ENCODE assay signal across 8 cellular contexts in genomic region chr10:114879541-114880158, GRCh38. TPM values are rescaled to one million over a fixed set of nuclear protein-coding genes. Genes with fewer than 3 reads are reported as not detected.
A peak's percentile ranks its signal among the peaks of the same experiment; 100 is the strongest.
DNase-seq lines count a peak whose midpoint lies in the region; ATAC-seq and TF ChIP-seq lines count a peak whose summit lies in the region.

No MANE protein-coding gene starts in this region.

- no peaks in the 10 kb centered on the region for H3K9me3 ChIP-seq in Karpas-422 (ENCODE audit: low read length)

- peak; percentile 74 for ATAC-seq in GM21717 (IDR thresholded peaks at IDR 0.05; ENCODE audit: unreplicated experiment)
- peak; percentile 64 for ATAC-seq in activated CD8-positive, alpha-beta T cell treated with anti-CD3 and anti-CD28 coated beads for 36 hours

- no peaks in the 10 kb centered on the region for H3K79me2 ChIP-seq in Karpas-422 (ENCODE audit: low read length)

- no peak overlapping the region for H3K4me3 ChIP-seq in Karpas-422 (ENCODE audit: low read length)

- no peaks in the 10 kb centered on the region for H3K36me3 ChIP-seq in Karpas-422 (ENCODE audit: insufficient read depth, low read length)

- no peaks in the 10 kb centered on the region for H3K36me3 Mint-ChIP-seq in activated CD8-positive, alpha-beta T cell treated with anti-CD3 and anti-CD28 coated beads for 36 hours (ENCODE audit: low read depth)

- no peaks in the 10 kb centered on the region for H3K9me2 ChIP-seq in Karpas-422 (replicated peaks; ENCODE audit: insufficient read depth, low read length)

- H3K27ac ChIP-seq in Karpas-422 (ENCODE audit: low read length): no peak overlapping the region

- intact Hi-C loops in activated CD8-positive, alpha-beta T cell treated with anti-CD3 and anti-CD28 coated beads for 36 hours (cut with micrococcal nuclease): no loop called here

- TF ChIP-seq CTCF in activated CD8-positive, alpha-beta T cell treated with anti-CD3 and anti-CD28 coated beads for 36 hours (IDR thresholded peaks at IDR 0.05): peak; percentile 69

- DNase-seq in DMS 273 (lab: John Stamatoyannopoulos, UW; ENCODE audit: unreplicated experiment): peak; percentile 36
- DNase-seq in DMS 273 treated with DMSO at 0.1 percent for 48 hours (lab: John Stamatoyannopoulos, UW): no peak
- DNase-seq in Karpas-422: peak; percentile 53
- peak; percentile 71 for DNase-seq in activated CD8-positive, alpha-beta T cell treated with anti-CD3 and anti-CD28 coated beads for 36 hours
- DNase-seq in foreskin melanocyte: peak; percentile 55
- DNase-seq in stimulated activated CD4-positive, alpha-beta T cell treated with anti-CD3 and anti-CD28 coated beads, Interleukin-2, amount 100 ng/mL, for 24 hours: peak; percentile 34 to 50
- DNase-seq in HuH-7.5 (ENCODE audit: low spot score): no peak

- no peak overlapping the region for H3K27ac Mint-ChIP-seq in activated CD8-positive, alpha-beta T cell treated with anti-CD3 and anti-CD28 coated beads for 36 hours

- peaks cover 10% of the 10 kb centered on the region for H3K4me1 Mint-ChIP-seq in activated CD8-positive, alpha-beta T cell treated with anti-CD3 and anti-CD28 coated beads for 36 hours (ENCODE audit: low read depth)

- H3K4me2 ChIP-seq in Karpas-422 (ENCODE audit: low read depth, low read length, poor library complexity, severe bottlenecking): peak overlapping the region; percentile 19

- no peaks in the 10 kb centered on the region for H4K20me1 ChIP-seq in Karpas-422 (ENCODE audit: insufficient read depth, low read depth, low read length)

- H3K4me1 ChIP-seq in Karpas-422 (ENCODE audit: low read length): 0 out of 2 replicates have a peak, but pooled peaks cover 2% of the 10 kb centered on the region

- H2AFZ ChIP-seq in Karpas-422 (ENCODE audit: low read length): peak overlapping the region; percentile 77; the same call in 1 of the 2 replicates

- H3K27me3 Mint-ChIP-seq in activated CD8-positive, alpha-beta T cell treated with anti-CD3 and anti-CD28 coated beads for 36 hours: peaks cover 27% of the 10 kb centered on the region

- no peaks in the 10 kb centered on the region for H3K9me3 Mint-ChIP-seq in activated CD8-positive, alpha-beta T cell treated with anti-CD3 and anti-CD28 coated beads for 36 hours

- POLR2A ChIA-PET in activated CD8-positive, alpha-beta T cell treated with anti-CD3 and anti-CD28 coated beads for 36 hours (lab: Charles Lee): no interaction called here

- CTCF ChIA-PET in activated CD8-positive, alpha-beta T cell treated with anti-CD3 and anti-CD28 coated beads for 36 hours (lab: Charles Lee): interaction anchor here (0.6 to 2.0 kb wide), 13 partner anchors 10 to 576 kb away, joined by 3 to 18 read pairs (median 4); partner anchors contain the start of gene TRUB1

- no peaks in the 10 kb centered on the region for H3K27me3 ChIP-seq in Karpas-422 (ENCODE audit: low read length)

- no peak overlapping the region for H3K9ac ChIP-seq in Karpas-422 (ENCODE audit: low read length)

- H3K4me3 Mint-ChIP-seq in activated CD8-positive, alpha-beta T cell treated with anti-CD3 and anti-CD28 coated beads for 36 hours: no peak overlapping the region

RNA-seq across cellular contexts. Expression of gene FHIP2A, which starts 58.1 kb away (rescaled TPM):
- 7.8 and 21.7 TPM in 2 replicates for total RNA-seq in Karpas-422 (2014; rRNA removed; shearing (Covaris generic); ENCODE audit: low replicate concordance)
- 10 to 100 TPM; 12.6 to 16.6 TPM for total RNA-seq in activated CD8-positive, alpha-beta T cell treated with anti-CD3 and anti-CD28 coated beads for 36 hours

RNA-seq across cellular contexts. Expression of gene TRUB1, which starts 58.3 kb away (rescaled TPM):
- 31.6 and 43.7 TPM in 2 replicates for total RNA-seq in Karpas-422 (2014; rRNA removed; shearing (Covaris generic); ENCODE audit: low replicate concordance)
- total RNA-seq in activated CD8-positive, alpha-beta T cell treated with anti-CD3 and anti-CD28 coated beads for 36 hours: 10 to 100 TPM; 14.9 to 16.8 TPM

Comparison
In these comparisons a context has a peak if more than half of its experiments do, and no peak if none do; other contexts are left out.
1. DNase-seq: peak in DMS 273 (single experiment), Karpas-422 (single experiment), activated CD8-positive, alpha-beta T cell treated with anti-CD3 and anti-CD28 coated beads for 36 hours (single experiment), foreskin melanocyte (single experiment) and stimulated activated CD4-positive, alpha-beta T cell treated with anti-CD3 and anti-CD28 coated beads, Interleukin-2, amount 100 ng/mL, for 24 hours (2 of 2); none in DMS 273 treated with DMSO at 0.1 percent for 48 hours (single experiment) and HuH-7.5 (single experiment).